In the genomic region with DNA sequence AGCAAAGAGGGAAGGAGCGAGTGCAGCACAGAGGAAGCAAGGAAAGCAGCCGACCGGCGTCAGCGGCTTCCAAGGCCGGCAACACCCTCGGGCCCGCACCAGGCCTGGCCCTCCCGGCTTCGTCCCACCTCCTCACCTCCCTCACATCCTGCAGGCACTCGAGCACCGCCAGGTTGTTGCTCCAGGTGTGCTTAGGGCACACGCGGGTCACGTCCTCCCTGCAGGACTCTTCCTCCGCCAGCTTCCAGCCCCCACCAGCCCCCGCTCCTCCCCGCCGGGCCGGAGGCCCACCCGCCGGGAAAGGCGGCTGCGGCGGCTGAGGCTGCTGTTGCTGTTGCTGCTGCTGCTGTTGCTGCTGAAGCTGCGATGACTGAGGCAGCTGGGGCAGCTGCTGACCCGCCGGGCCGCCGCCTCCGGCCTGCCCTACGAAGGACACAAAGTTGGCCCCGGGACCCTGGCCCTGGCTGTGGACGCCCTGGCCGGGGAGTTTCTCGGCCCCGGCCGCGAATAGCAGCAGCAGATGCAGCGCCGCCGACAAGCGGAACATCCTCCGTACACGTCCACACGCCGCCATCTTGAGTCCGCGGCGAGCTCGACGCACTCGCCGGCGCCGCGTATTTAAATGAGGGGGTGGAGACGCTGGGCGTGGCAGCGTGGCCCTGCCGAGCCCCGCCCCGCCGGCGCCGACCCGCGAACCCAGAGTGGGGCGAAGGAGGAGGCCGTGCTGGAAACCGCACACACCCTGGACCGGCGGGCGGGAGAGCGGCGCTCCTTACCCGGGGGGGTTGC, we compare ENCODE assay signal across 8 cellular contexts. TPM values are rescaled to one million over a fixed set of nuclear protein-coding genes. Genes with fewer than 3 reads are reported as not detected.
A peak's percentile ranks its signal among the peaks of the same experiment; 100 is the strongest.
DNase-seq lines count a peak whose midpoint lies in the region; ATAC-seq and TF ChIP-seq lines count a peak whose summit lies in the region.

TSS of gene GLG1 (minus strand) at position 594 of the 789 bp plus-strand sequence. CDS start at position 574, 20 bp downstream.

- ATAC-seq in GM18907 (IDR thresholded peaks at IDR 0.05; ENCODE audit: unreplicated experiment) (peak; percentile 96), HG03139 (IDR thresholded peaks at IDR 0.05; ENCODE audit: unreplicated experiment) (peak; percentile 95)

- TF ChIP-seq CTCF in kidney epithelial cell (IDR thresholded peaks at IDR 0.05; ENCODE audit: insufficient read depth, low read length, poor library complexity, severe bottlenecking) = no peak

- DNase-seq in AG08395 (ENCODE audit: low spot score) = peak; percentile 91
- peak; percentile 50 to 86 for DNase-seq in NCI-H446 (lab: John Stamatoyannopoulos, UW)
- DNase-seq in activated CD4-positive, alpha-beta T cell treated with anti-CD3 and anti-CD28 coated beads for 1 hour = peak; percentile 84
- peak; percentile 40 to 64 for DNase-seq in cerebellar nuclear complex (lab: John Stamatoyannopoulos, UW)
- DNase-seq in kidney epithelial cell (ENCODE audit: low read depth) = peak; percentile 41
- peak; percentile 93 for DNase-seq in stimulated activated CD4-positive, alpha-beta T cell treated with anti-CD3 and anti-CD28 coated beads, Interleukin-15, amount 100 ng/mL, for 24 hours

- no peaks in the 10 kb centered on the region for H3K27me3 ChIP-seq in kidney epithelial cell (ENCODE audit: control insufficient read depth, insufficient read depth, low read length)

- H3K36me3 ChIP-seq in kidney epithelial cell (ENCODE audit: control insufficient read depth, insufficient read depth, low read length) = no peaks in the 10 kb centered on the region

- peak within 1 kb of the TSS; percentile 77 for H3K4me3 ChIP-seq in kidney epithelial cell (ENCODE audit: low read depth, low read length)

RNA-seq across cellular contexts. Expression of gene GLG1, which starts in this region (rescaled TPM):
- total RNA-seq in kidney epithelial cell = 108 and 110 TPM in 2 replicates

Comparison
In these comparisons a context has a peak if more than half of its experiments do, and no peak if none do; other contexts are left out.
1. Peak in every context shown above with its lines: DNase-seq, ATAC-seq and H3K4me3 ChIP-seq.
2. DNase-seq: peak in every context shown above with its lines; median percentile 93 in stimulated activated CD4-positive, alpha-beta T cell treated with anti-CD3 and anti-CD28 coated beads, Interleukin-15, amount 100 ng/mL, for 24 hours; 91 in AG08395; 84 in activated CD4-positive, alpha-beta T cell treated with anti-CD3 and anti-CD28 coated beads for 1 hour; 68 in NCI-H446; 52 in cerebellar nuclear complex; 41 in kidney epithelial cell.